3 cellular contexts compared by ENCODE assay signal in genomic region chr11:43177938-43178337, GRCh38.
"Had no signal": no experiment of that assay in that cellular context is flagged by ENCODE, and none has a peak within 500 bp of the region (broad histone marks: within the 10 kb centered on the region; RNA-seq: fewer than 3 reads in every experiment).

No MANE protein-coding gene starts in this region.

- H3K4me3 ChIP-seq: GM12878 had no signal

- DNase-seq: GDM1, GF-D8 had no signal
